In the genomic region with DNA sequence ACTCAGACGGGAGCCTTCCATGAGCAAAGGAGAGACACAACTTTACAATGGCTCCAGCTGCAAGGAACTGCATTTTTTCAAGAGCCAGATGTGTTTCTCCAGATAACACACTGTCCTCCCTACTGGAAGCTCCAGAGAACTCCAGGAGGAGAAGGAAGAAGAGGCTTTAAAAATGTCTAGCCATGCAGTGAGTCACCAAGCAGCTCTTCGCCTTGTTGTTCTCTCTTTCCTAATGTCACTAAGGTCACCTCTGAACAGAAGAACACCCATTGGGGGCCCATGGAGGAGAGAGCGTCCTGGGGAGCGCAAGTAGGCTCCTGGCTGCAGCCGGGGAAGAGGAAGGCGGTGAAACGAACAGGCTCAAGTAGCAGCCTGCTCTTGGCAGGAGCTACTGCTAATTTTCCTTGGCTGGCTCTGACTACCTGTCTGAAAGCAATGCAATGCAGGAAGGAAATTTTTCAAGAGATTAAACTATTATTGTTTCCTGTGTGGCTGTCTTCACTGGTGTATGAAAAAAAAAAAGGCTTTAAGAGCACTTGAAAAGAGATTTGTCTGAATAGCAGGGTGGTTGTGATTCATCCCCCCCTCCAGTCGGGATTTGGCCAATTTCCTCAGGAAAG, we compare ENCODE assay signal across 14 cellular contexts.
DNase-seq lines count a peak whose midpoint lies in the region; ATAC-seq and TF ChIP-seq lines count a peak whose summit lies in the region.
"Had no signal": no experiment of that assay in that cellular context is flagged by ENCODE, and none has a peak within 500 bp of the region (broad histone marks: within the 10 kb centered on the region; RNA-seq: fewer than 3 reads in every experiment).

No MANE protein-coding gene starts in this region.

- CTCF ChIA-PET in RWPE1 (lab: Yijun Ruan, JAX), result no interaction called here

- H3K4me3 ChIP-seq in gastroesophageal sphincter (no peak overlapping the region), thyroid gland (replicated peaks in 1 of 3) (no peak overlapping the region)
- H3K4me3 ChIP-seq: A549, lung had no signal

- H3K27ac ChIP-seq in RWPE1, result peak overlapping the region; percentile 89
- H3K27ac ChIP-seq in gastroesophageal sphincter, result no peak overlapping the region
- peak overlapping the region; percentile 55 to 75 (median 58) for H3K27ac ChIP-seq in thyroid gland
- H3K27ac ChIP-seq: A549 had no signal

- H3K27me3 ChIP-seq in gastroesophageal sphincter (no peaks in the 10 kb centered on the region), thyroid gland (no peaks in the 10 kb centered on the region)

- peak; percentile 43 for ATAC-seq in gastroesophageal sphincter
- ATAC-seq in activated CD4-positive, CD25-positive, alpha-beta regulatory T cell treated with anti-CD3 and anti-CD28 coated beads, Interleukin-2, amount 50 U/mL, for 24 hours, result no peak
- ATAC-seq: A549; stimulated activated effector memory CD8-positive, alpha-beta T cell treated with anti-CD3 and anti-CD28 coated beads, Interleukin-12 subunit alpha, Interleukin-12 subunit beta, amount 100 ng/mL, for 72 hours had no signal

- POLR2A ChIA-PET in RWPE1 (lab: Yijun Ruan, JAX; ENCODE audit: low non-redundant PET), result no interaction called here

- H3K9me3 ChIP-seq in gastroesophageal sphincter (peaks cover 0 to 8% (median 0%) of the 10 kb centered on the region in 3 donors), thyroid gland (no peaks in the 10 kb centered on the region)
- H3K9me3 ChIP-seq: A549 had no signal

- H3K4me1 ChIP-seq in gastroesophageal sphincter (peaks cover 0 to 13% (median 8%) of the 10 kb centered on the region in 3 donors), thyroid gland (peaks cover 22 to 30% of the 10 kb centered on the region in 2 donors)
- H3K4me1 ChIP-seq: A549 had no signal

- H3K36me3 ChIP-seq in gastroesophageal sphincter (no peaks in the 10 kb centered on the region), thyroid gland (no peaks in the 10 kb centered on the region)

- TF ChIP-seq CTCF in RWPE1 (conservative IDR thresholded peaks at IDR 0.05; ENCODE audit: low read depth), result no peak
- no peak for TF ChIP-seq CTCF in gastroesophageal sphincter (IDR thresholded peaks at IDR 0.05)
- no peak for TF ChIP-seq CTCF in thyroid gland (IDR thresholded peaks at IDR 0.05)

- TF ChIP-seq POLR2A in gastroesophageal sphincter (IDR thresholded peaks at IDR 0.05), result no peak
- TF ChIP-seq POLR2A in thyroid gland (IDR thresholded peaks at IDR 0.05), result no peak

- WGBS in gastroesophageal sphincter (ENCODE audit: low coverage in 1 of 2), 2 donors, result 14 to 23% methylated on average over 1 to 8 of the region's 8 CpGs
- 13 to 15% methylated on average over 8 of the region's 8 CpGs for WGBS in thyroid gland, 2 donors

- intact Hi-C loops in thyroid gland (cut with DNase I), result no loop called here

- peak in 2 of 3 experiments; percentile 32 to 82 for DNase-seq in NCI-H1417 (lab: John Stamatoyannopoulos, UW)
- no peak for DNase-seq in NCI-H1417 treated with DMSO at 0.1 percent for 48 hours (lab: John Stamatoyannopoulos, UW)
- DNase-seq in RWPE1 (ENCODE audit: low spot score), result peak; percentile 44
- peak; percentile 81 to 83 for DNase-seq in thyroid gland
- no peak for DNase-seq in stimulated activated CD4-positive, alpha-beta T cell treated with anti-CD3 and anti-CD28 coated beads, Interleukin-1b, Interleukin-23, amount 100 ng/mL, for 48 hours
- no peak for DNase-seq in DMS 273 treated with DMSO at 0.1 percent for 48 hours (lab: John Stamatoyannopoulos, UW)
- DNase-seq: activated CD4-positive, alpha-beta T cell treated with anti-CD3 and anti-CD28 coated beads, Interleukin-2, amount 10 ng/mL, durations not matched to agents 7 days and 5 days; activated naive CD4-positive, alpha-beta T cell treated with anti-CD3 and anti-CD28 coated beads, Interleukin-2, amount 50 U/mL, for 16 hours; Kasumi-1 had no signal

- TF ChIP-seq EP300 in gastroesophageal sphincter (IDR thresholded peaks at IDR 0.05), result no peak

Comparison
In these comparisons a context has a peak if more than half of its experiments do, and no peak if none do; other contexts are left out.
1. DNase-seq: peak in NCI-H1417 (2 of 3), RWPE1 (single experiment) and thyroid gland (2 of 2); none in NCI-H1417 treated with DMSO at 0.1 percent for 48 hours (single experiment), stimulated activated CD4-positive, alpha-beta T cell treated with anti-CD3 and anti-CD28 coated beads, Interleukin-1b, Interleukin-23, amount 100 ng/mL, for 48 hours (single experiment) and DMS 273 treated with DMSO at 0.1 percent for 48 hours (single experiment).
2. H3K27ac ChIP-seq: peak in RWPE1 (single experiment) and thyroid gland (3 of 3); none in gastroesophageal sphincter (0 of 4).